ENCODE assay signal across 18 cellular contexts in the genomic region with DNA sequence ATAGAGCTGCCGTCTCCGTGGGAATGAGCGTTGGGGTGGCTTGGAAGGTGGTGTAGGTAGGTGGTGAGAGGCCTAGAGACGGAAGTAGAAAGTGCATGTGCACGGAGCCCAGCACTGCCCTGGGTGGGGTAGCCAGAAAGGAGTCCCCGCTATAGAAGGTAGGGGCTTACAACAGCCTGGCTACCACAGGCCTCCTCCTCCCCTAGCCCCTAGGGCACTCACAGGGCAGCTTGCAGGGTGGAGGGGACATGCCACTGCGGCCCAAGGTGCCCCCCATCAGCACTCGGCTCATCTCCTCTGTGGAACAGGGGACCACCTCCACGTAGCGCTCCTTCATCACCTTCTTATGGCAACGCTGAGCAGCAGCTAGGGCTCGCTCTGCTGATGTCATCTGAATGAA. TPM values are rescaled to one million over a fixed set of nuclear protein-coding genes. Genes with fewer than 3 reads are reported as not detected.
DNase-seq lines count a peak whose midpoint lies in the region; ATAC-seq, FAIRE-seq and TF ChIP-seq lines count a peak whose summit lies in the region.
"Had no signal": no experiment of that assay in that cellular context is flagged by ENCODE, and none has a peak within 500 bp of the region (broad histone marks: within the 10 kb centered on the region; RNA-seq: fewer than 3 reads in every experiment).

No MANE protein-coding gene starts in this region.

- H3K9me1 ChIP-seq in K562 (ENCODE audit: control insufficient read depth, insufficient read depth, low read length): no peaks in the 10 kb centered on the region

- peaks cover 34% of the 10 kb centered on the region for H3K27me3 Mint-ChIP-seq in neural crest cell (ENCODE audit: low read depth)

- peaks cover 5% of the 10 kb centered on the region for H3K4me1 Mint-ChIP-seq in neural crest cell

- no peaks in the 10 kb centered on the region; the same call in 1 of the 2 replicates for H4K20me1 ChIP-seq in K562 (replicated peaks; ENCODE audit: control insufficient read depth, insufficient read depth, low read length)

- no peaks in the 10 kb centered on the region for H3K27me3 ChIP-seq in K562 (ENCODE audit: control insufficient read depth in 2 of 2, insufficient read depth in 2 of 2, low read length in 2 of 2)
- no peaks in the 10 kb centered on the region for H3K27me3 ChIP-seq in upper lobe of right lung
- H3K27me3 ChIP-seq: MG63 had no signal

- DNase-seq in activated effector memory CD4-positive, alpha-beta T cell treated with anti-CD3 and anti-CD28 coated beads, Interleukin-2, amount 50 U/mL, for 16 hours: peak; percentile 58
- DNase-seq in activated effector memory CD4-positive, alpha-beta T cell treated with Interleukin-2 at 50 U/mL for 16 hours: no peak
- DNase-seq in K562 (ENCODE audit: extremely low read depth in 1 of 4, low spot score in 3 of 4) (no peak), neural crest cell (ENCODE audit: low read depth, low spot score) (no peak), upper lobe of right lung (peak; percentile 54), HuH-7.5 (ENCODE audit: low spot score) (no peak)
- DNase-seq: COR-L47, GF-D8, Karpas-422, MG63, NCI-H1092, NCI-H2227 treated with DMSO at 0.1 percent for 48 hours, NCI-H524, PC-9 had no signal

- no peak overlapping the region for H2AFZ ChIP-seq in K562 (ENCODE audit: low read depth, low read length)
- H2AFZ ChIP-seq: PC-9 had no signal

- POLR2A ChIA-PET in K562 (lab: Yijun Ruan, JAX): interaction anchor here (0.6 kb wide), 1 partner anchor 306 kb away, joined by 3 read pairs; no protein-coding TSS in a partner anchor

- peak overlapping the region; percentile 22 for H3K4me3 Mint-ChIP-seq in neural crest cell

- H3K9me3 Mint-ChIP-seq in neural crest cell: no peaks in the 10 kb centered on the region

- no peak overlapping the region for H3K4me2 ChIP-seq in K562 (ENCODE audit: insufficient read depth, low read length)
- H3K4me2 ChIP-seq: PC-9 had no signal

- H3K4me3 ChIP-seq in K562 (no peak overlapping the region), upper lobe of right lung (no peak overlapping the region)
- H3K4me3 ChIP-seq: MG63, PC-9 had no signal

- BruUV-seq in K562 (replicated peaks; lab: Mats Ljungman, UMichigan): no TSS peak

- peak overlapping the region; percentile 35 for H3K27ac Mint-ChIP-seq in neural crest cell (ENCODE audit: unreplicated experiment)

- in situ Hi-C loops in K562 (cut with MboI): no loop called here

- H3K79me2 ChIP-seq in K562 (ENCODE audit: control insufficient read depth, insufficient read depth, low read length): no peaks in the 10 kb centered on the region; the same call in 2 of the 3 replicates

- no peak for TF ChIP-seq POLR2A in K562 (conservative IDR thresholded peaks at IDR 0.05)

- CTCF ChIA-PET in K562 (lab: Yijun Ruan, JAX; ENCODE audit: low intra/inter-chr PET ratio): no interaction called here

- TF ChIP-seq EP300 in K562 (IDR thresholded peaks at IDR 0.05; ENCODE audit: low read length): no peak

- intact Hi-C loops in K562 (cut with micrococcal nuclease): no loop called here
- intact Hi-C loops in upper lobe of right lung (cut with DNase I): loop anchor here (10.0 kb wide), 1 partner anchor 146 kb away; a partner anchor contains a TSS

- FAIRE-seq in K562 (lab: Jason Lieb, UNC): no peak
- FAIRE-seq: GM12891, GM18507 had no signal

- H3K9me3 ChIP-seq in K562 (replicated peaks; ENCODE audit: control insufficient read depth, insufficient read depth, low read depth, low read length) (no peaks in the 10 kb centered on the region), upper lobe of right lung (no peaks in the 10 kb centered on the region)
- H3K9me3 ChIP-seq: MG63 had no signal

- ATAC-seq in K562 (no peak), upper lobe of right lung (no peak), GM21526 (IDR thresholded peaks at IDR 0.05; ENCODE audit: low FRiP score, unreplicated experiment) (no peak)
- ATAC-seq: HCT116 had no signal

- no peak for TF ChIP-seq RAD21 in K562 (CRISPR knock-in tag; conservative IDR thresholded peaks at IDR 0.05 in 1 of 2, IDR thresholded peaks at IDR 0.05 in 1 of 2)

- no peak overlapping the region for H3K9ac ChIP-seq in K562 (ENCODE audit: insufficient read depth in 1 of 2, low read depth in 2 of 2, low read length in 2 of 2)

- H3K36me3 Mint-ChIP-seq in neural crest cell (ENCODE audit: low read depth): peaks cover 3% of the 10 kb centered on the region

- H3K4me1 ChIP-seq in K562 (replicated peaks in 1 of 2; ENCODE audit: control insufficient read depth in 2 of 2, insufficient read depth in 2 of 2, low read length in 2 of 2) (peaks cover 0 to 12% of the 10 kb centered on the region in 2 experiments; a peak in 1 of 5 replicates), upper lobe of right lung (peaks cover 28% of the 10 kb centered on the region)

- 93% methylated on average over 12 of the region's 12 CpGs for WGBS in K562 (ENCODE audit: insufficient coverage, low coverage, missing lambda C conversion rate)

- no peak overlapping the region for H3K27ac ChIP-seq in K562 (ENCODE audit: extremely low read depth, low read depth, low read length)
- no peak overlapping the region for H3K27ac ChIP-seq in upper lobe of right lung
- H3K27ac ChIP-seq: PC-9 had no signal

- TF ChIP-seq CTCF in K562 (IDR thresholded peaks at IDR 0.05 in 2 of 3, conservative IDR thresholded peaks at IDR 0.05 in 1 of 3; ENCODE audit: insufficient read depth in 2 of 3, low read depth in 1 of 3, low read length in 3 of 3) (no peak), neural crest cell (conservative IDR thresholded peaks at IDR 0.05) (no peak), upper lobe of right lung (IDR thresholded peaks at IDR 0.05) (no peak)

- H3K36me3 ChIP-seq in K562 (ENCODE audit: control insufficient read depth, insufficient read depth, low read length) (peaks cover 57% of the 10 kb centered on the region; the same call in 2 of the 3 replicates), upper lobe of right lung (peaks cover 41% of the 10 kb centered on the region)
- H3K36me3 ChIP-seq: MG63 had no signal

RNA-seq across cellular contexts. Expression of a gene that starts 5.0 kb away (rescaled TPM):
- total RNA-seq in K562 (2011; cell fraction: chromatin; rRNA removed; ENCODE audit: low replicate concordance): 0.39 TPM in 1 of 2 replicates, not detected in the other
- not detected in 2 replicates for total RNA-seq in K562 (2011; cell fraction: nucleolus; rRNA removed)
- not detected in 2 replicates for total RNA-seq in K562 (2011; cell fraction: nucleoplasm; rRNA removed)
- total RNA-seq in K562 (2014; rRNA removed) (0.05 TPM in 1 of 2 replicates, not detected in the other), K562 (2014; rRNA removed; fragmentation: Illumina TruSeq; extraction: Trizol) (not detected in 2 replicates), K562 (2015; rRNA removed; fragmentation: Illumina TruSeq; extraction: Trizol) (not detected in 2 replicates), K562 (2021) (0.07 and 0.36 TPM in 2 replicates), neural crest cell (0.09 and 0.23 TPM in 2 replicates), upper lobe of right lung (61.0 TPM)
- polyA plus RNA-seq in K562 (2011; rRNA removed) (0.09 TPM in 1 of 2 replicates, not detected in the other), K562 (2014; fragmentation: Illumina TruSeq; extraction: Trizol) (not detected in 2 replicates), K562 (2014; fragmentation: Nextera tagmentation; extraction: Ambion mirVana) (under 1 TPM in 1 of 2 experiments, not detected in 1; 0.15 TPM), K562 (2014; rRNA removed) (not detected in 2 replicates)
- not detected in 2 replicates for polyA plus RNA-seq in K562 (2011; cell fraction: cytosol; rRNA removed)
- 0.07 TPM in 1 of 2 replicates, not detected in the other for polyA plus RNA-seq in K562 (2011; cell fraction: nucleus; rRNA removed)
- polyA plus RNA-seq in K562 (2012): 0.17 and 0.39 TPM in 2 replicates
- polyA minus RNA-seq in K562 (2011; rRNA and poly(A)+ RNA removed): not detected in 2 replicates
- polyA minus RNA-seq in K562 (2011; cell fraction: cytosol; rRNA and poly(A)+ RNA removed): 1.3 TPM in 1 of 2 replicates, not detected in the other
- 0.27 TPM in 1 of 2 replicates, not detected in the other for polyA minus RNA-seq in K562 (2011; cell fraction: nucleus; rRNA and poly(A)+ RNA removed)

RNA-seq across cellular contexts. Expression of a gene that starts 14.2 kb away (rescaled TPM):
- 19.2 and 54.6 TPM in 2 replicates for total RNA-seq in K562 (2011; cell fraction: chromatin; rRNA removed; ENCODE audit: low replicate concordance)
- total RNA-seq in K562 (2011; cell fraction: nucleolus; rRNA removed): 35.1 and 45.2 TPM in 2 replicates
- total RNA-seq in K562 (2011; cell fraction: nucleoplasm; rRNA removed): 25.2 and 30.1 TPM in 2 replicates
- 7.5 and 8.9 TPM in 2 replicates for total RNA-seq in K562 (2014; rRNA removed)
- 3.1 and 4.6 TPM in 2 replicates for total RNA-seq in K562 (2014; rRNA removed; fragmentation: Illumina TruSeq; extraction: Trizol)
- total RNA-seq in K562 (2015; rRNA removed; fragmentation: Illumina TruSeq; extraction: Trizol): 4.8 and 5.0 TPM in 2 replicates
- 8.6 and 9.1 TPM in 2 replicates for total RNA-seq in K562 (2021)
- polyA plus RNA-seq in K562 (2011; rRNA removed): 7.6 and 11.8 TPM in 2 replicates
- polyA plus RNA-seq in K562 (2011; cell fraction: cytosol; rRNA removed): 8.9 and 16.0 TPM in 2 replicates
- polyA plus RNA-seq in K562 (2011; cell fraction: nucleus; rRNA removed): 11.9 and 20.4 TPM in 2 replicates
- polyA plus RNA-seq in K562 (2012): 7.1 and 14.4 TPM in 2 replicates
- polyA plus RNA-seq in K562 (2014; fragmentation: Illumina TruSeq; extraction: Trizol): 4.0 and 5.9 TPM in 2 replicates
- 1 to 10 TPM in 1 of 2 experiments, under 1 TPM in 1; 0.42 to 1.1 TPM for polyA plus RNA-seq in K562 (2014; fragmentation: Nextera tagmentation; extraction: Ambion mirVana)
- 6.1 and 6.6 TPM in 2 replicates for polyA plus RNA-seq in K562 (2014; rRNA removed)
- 7.5 and 7.6 TPM in 2 replicates for polyA minus RNA-seq in K562 (2011; rRNA and poly(A)+ RNA removed)
- polyA minus RNA-seq in K562 (2011; cell fraction: cytosol; rRNA and poly(A)+ RNA removed): 7.8 and 9.6 TPM in 2 replicates
- polyA minus RNA-seq in K562 (2011; cell fraction: nucleus; rRNA and poly(A)+ RNA removed): 6.3 and 6.7 TPM in 2 replicates
- 10.7 and 13.6 TPM in 2 replicates for total RNA-seq in neural crest cell
- 30.4 TPM for total RNA-seq in upper lobe of right lung

RNA-seq across cellular contexts. Expression of a gene that starts 33.4 kb away (rescaled TPM):
- total RNA-seq in K562 (2011; cell fraction: chromatin; rRNA removed; ENCODE audit: low replicate concordance): 281 and 367 TPM in 2 replicates
- 181 and 198 TPM in 2 replicates for total RNA-seq in K562 (2011; cell fraction: nucleolus; rRNA removed)
- 210 and 290 TPM in 2 replicates for total RNA-seq in K562 (2011; cell fraction: nucleoplasm; rRNA removed)
- total RNA-seq in K562 (2014; rRNA removed) (18.8 and 26.2 TPM in 2 replicates), K562 (2014; rRNA removed; fragmentation: Illumina TruSeq; extraction: Trizol) (29.8 and 33.6 TPM in 2 replicates), K562 (2015; rRNA removed; fragmentation: Illumina TruSeq; extraction: Trizol) (27.7 and 28.7 TPM in 2 replicates), K562 (2021) (58.0 and 59.8 TPM in 2 replicates), neural crest cell (39.2 and 41.7 TPM in 2 replicates), upper lobe of right lung (61.9 TPM)
- polyA plus RNA-seq in K562 (2011; rRNA removed) (55.7 and 60.1 TPM in 2 replicates), K562 (2014; fragmentation: Illumina TruSeq; extraction: Trizol) (51.9 and 53.3 TPM in 2 replicates), K562 (2014; fragmentation: Nextera tagmentation; extraction: Ambion mirVana) (10 to 100 TPM; 12.6 to 12.8 TPM), K562 (2014; rRNA removed) (38.6 and 44.6 TPM in 2 replicates)
- polyA plus RNA-seq in K562 (2011; cell fraction: cytosol; rRNA removed): 63.4 and 107 TPM in 2 replicates
- polyA plus RNA-seq in K562 (2011; cell fraction: nucleus; rRNA removed): 196 and 243 TPM in 2 replicates
- polyA plus RNA-seq in K562 (2012): 24.5 and 25.3 TPM in 2 replicates
- 73.8 and 89.0 TPM in 2 replicates for polyA minus RNA-seq in K562 (2011; rRNA and poly(A)+ RNA removed)
- polyA minus RNA-seq in K562 (2011; cell fraction: cytosol; rRNA and poly(A)+ RNA removed): 29.8 and 51.2 TPM in 2 replicates
- polyA minus RNA-seq in K562 (2011; cell fraction: nucleus; rRNA and poly(A)+ RNA removed): 43.2 and 62.4 TPM in 2 replicates

Comparison
In these comparisons a context has a peak if more than half of its experiments do, and no peak if none do; other contexts are left out.
1. DNase-seq: peak in activated effector memory CD4-positive, alpha-beta T cell treated with anti-CD3 and anti-CD28 coated beads, Interleukin-2, amount 50 U/mL, for 16 hours (single experiment) and upper lobe of right lung (single experiment); none in activated effector memory CD4-positive, alpha-beta T cell treated with Interleukin-2 at 50 U/mL for 16 hours (single experiment), K562 (0 of 4), neural crest cell (single experiment) and HuH-7.5 (single experiment).
2. RNA of a gene that starts 5.0 kb away (total RNA-seq): 61.0 TPM in upper lobe of right lung (single experiment); 0.09 to 0.23 TPM in neural crest cell and 0.05 to 0.39 TPM in K562; every median in the first group is over 10 times any median in the second.